ENCODE assay signal across 32 cellular contexts in the genomic region with DNA sequence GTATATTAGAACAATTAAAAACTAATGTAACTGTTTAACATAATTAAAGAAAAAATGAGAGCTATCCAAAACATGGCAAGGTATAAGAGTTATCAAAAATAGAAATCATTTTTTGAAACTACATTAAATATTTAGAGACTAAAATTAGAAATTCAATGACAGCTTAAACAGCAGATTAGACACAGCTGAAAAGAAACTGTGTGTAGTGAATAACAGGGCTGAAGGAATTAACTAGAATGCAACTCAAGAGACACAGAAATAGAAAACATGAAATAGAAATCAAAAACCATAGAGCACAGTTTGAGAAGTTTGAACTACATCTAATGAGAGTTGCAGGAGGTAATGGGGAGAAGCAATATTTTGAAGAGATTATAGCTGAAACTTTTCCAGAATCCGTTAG.
"Had no signal": no experiment of that assay in that cellular context is flagged by ENCODE, and none has a peak within 500 bp of the region (broad histone marks: within the 10 kb centered on the region; RNA-seq: fewer than 3 reads in every experiment).

No MANE protein-coding gene starts in this region.

- H3K9me3 ChIP-seq: body of pancreas had no signal

- ATAC-seq: activated CD8-positive, alpha-beta T cell treated with anti-CD3 and anti-CD28 coated beads for 36 hours; activated naive CD4-positive, alpha-beta T cell treated with anti-CD3 and anti-CD28 coated beads, Interleukin-2, amount 50 U/mL, for 72 hours; activated T-cell treated with anti-CD3 and anti-CD28 coated beads, Interleukin-2, amount 50 U/mL, for 4 hours; activated T-cell treated with anti-CD3 and anti-CD28 coated beads, Interleukin-2, amount 50 U/mL, for 72 hours; activated T-helper 17 cell treated with anti-CD3 and anti-CD28 coated beads, Interleukin-2, amount 50 U/mL, for 72 hours; body of pancreas had no signal

- H3K4me1 ChIP-seq: adrenal gland, body of pancreas, breast epithelium had no signal

- H3K27ac ChIP-seq: adrenal gland, body of pancreas, brain microvascular endothelial cell, breast epithelium, VCaP had no signal

- H3K4me3 ChIP-seq: adrenal gland, body of pancreas, breast epithelium had no signal

- DNase-seq: activated B cell treated with CpG ODN at 0.5 μM for 24 hours; activated CD4-positive, alpha-beta memory T cell treated with anti-CD3 and anti-CD28 coated beads for 36 hours; activated CD4-positive, alpha-beta T cell treated with anti-CD3 and anti-CD28 coated beads for 4 hours; activated CD4-positive, alpha-beta T cell treated with anti-CD3 and anti-CD28 coated beads, Interleukin-2, amount 10 ng/mL, durations not matched to agents 24 days and 14 days; activated CD4-positive, alpha-beta T cell treated with anti-CD3 and anti-CD28 coated beads, Interleukin-2, amount 50 U/mL, for 1 hour; activated CD4-positive, alpha-beta T cell treated with anti-CD3 and anti-CD28 coated beads, Interleukin-2, amount 50 U/mL, for 4 hours; activated CD4-positive, CD25-positive, alpha-beta regulatory T cell treated with anti-CD3 and anti-CD28 coated beads, Interleukin-2, amount 50 U/mL, for 72 hours; activated CD8-positive, alpha-beta memory T cell treated with anti-CD3 and anti-CD28 coated beads, Interleukin-2, amount 50 U/mL, for 4 hours; activated CD8-positive, alpha-beta T cell treated with anti-CD3 and anti-CD28 coated beads for 36 hours; activated effector memory CD4-positive, alpha-beta T cell treated with anti-CD3 and anti-CD28 coated beads, Interleukin-2, amount 50 U/mL, for 16 hours; activated gamma-delta T cell treated with Interleukin-2 at 50 U/mL for 16 hours; activated naive CD4-positive, alpha-beta T cell; activated naive CD4-positive, alpha-beta T cell treated with anti-CD3 and anti-CD28 coated beads for 36 hours; activated naive CD4-positive, alpha-beta T cell treated with anti-CD3 and anti-CD28 coated beads, Interleukin-2, amount 50 U/mL, for 16 hours; activated naive CD8-positive, alpha-beta T cell treated with anti-CD3 and anti-CD28 coated beads for 36 hours; activated T-cell treated with anti-CD3 and anti-CD28 coated beads for 4 hours; activated T-cell treated with anti-CD3 and anti-CD28 coated beads, Interleukin-2, amount 50 U/mL, for 1 hour; activated T-cell treated with anti-CD3 and anti-CD28 coated beads, Interleukin-2, amount 50 U/mL, for 4 hours; activated T-cell treated with anti-CD3 and anti-CD28 coated beads, Interleukin-2, amount 50 U/mL, for 72 hours; adrenal gland; amniotic stem cell; aorta; body of pancreas; brain microvascular endothelial cell; central memory CD4-positive, alpha-beta T cell; T-helper 1 cell; T-helper 2 cell; T-helper 9 cell had no signal

- H3K36me3 ChIP-seq: adrenal gland, brain microvascular endothelial cell, breast epithelium had no signal

- H3K27me3 ChIP-seq: adrenal gland, body of pancreas, brain microvascular endothelial cell, breast epithelium had no signal
